In genomic region chr10:97687785-97688781, GRCh38 we compare ENCODE assay signal across 6 cellular contexts. TPM values are rescaled to one million over a fixed set of nuclear protein-coding genes. Genes with fewer than 3 reads are reported as not detected.
DNase-seq lines count a peak whose midpoint lies in the region; ATAC-seq and TF ChIP-seq lines count a peak whose summit lies in the region.

No MANE protein-coding gene starts in this region.

- no peaks in the 10 kb centered on the region for H3K9me3 ChIP-seq in mononuclear cell (ENCODE audit: low read depth, low read length)

- no peak for ATAC-seq in GM19328 (IDR thresholded peaks at IDR 0.05; ENCODE audit: unreplicated experiment)
- ATAC-seq in HG03108 (IDR thresholded peaks at IDR 0.05; ENCODE audit: unreplicated experiment) = no peak
- ATAC-seq in GM19397 (IDR thresholded peaks at IDR 0.05; ENCODE audit: unreplicated experiment) = no peak

- H3K4me3 ChIP-seq in GM12864 (ENCODE audit: low read depth, low read length) (peak overlapping the region; percentile 68), mononuclear cell (ENCODE audit: low read length) (peak overlapping the region; percentile 60)

- H3K9me3 Mint-ChIP-seq in activated naive CD8-positive, alpha-beta T cell treated with anti-CD3 and anti-CD28 coated beads for 36 hours = no peaks in the 10 kb centered on the region

- H3K4me3 Mint-ChIP-seq in activated naive CD8-positive, alpha-beta T cell treated with anti-CD3 and anti-CD28 coated beads for 36 hours = peak overlapping the region; percentile 79

- TF ChIP-seq CTCF in GM12864 (IDR thresholded peaks at IDR 0.05; ENCODE audit: low read depth, low read length, missing control alignments) = no peak

- no peak for DNase-seq in GM12864 (ENCODE audit: low read depth)
- no peak for DNase-seq in activated naive CD8-positive, alpha-beta T cell treated with anti-CD3 and anti-CD28 coated beads for 36 hours

- H3K27me3 Mint-ChIP-seq in activated naive CD8-positive, alpha-beta T cell treated with anti-CD3 and anti-CD28 coated beads for 36 hours = no peaks in the 10 kb centered on the region

- peak overlapping the region; percentile 65 for H3K27ac Mint-ChIP-seq in activated naive CD8-positive, alpha-beta T cell treated with anti-CD3 and anti-CD28 coated beads for 36 hours

- no peaks in the 10 kb centered on the region for H3K36me3 Mint-ChIP-seq in activated naive CD8-positive, alpha-beta T cell treated with anti-CD3 and anti-CD28 coated beads for 36 hours

- peaks cover 16% of the 10 kb centered on the region for H3K4me1 Mint-ChIP-seq in activated naive CD8-positive, alpha-beta T cell treated with anti-CD3 and anti-CD28 coated beads for 36 hours

- H3K4me1 ChIP-seq in mononuclear cell (ENCODE audit: insufficient read depth, low read length) = peaks cover 77% of the 10 kb centered on the region

- H3K27me3 ChIP-seq in mononuclear cell (ENCODE audit: insufficient read depth, low read length) = no peaks in the 10 kb centered on the region

RNA-seq across cellular contexts. Expression of gene AVPI1, which starts 1.0 kb away (rescaled TPM):
- 1 to 10 TPM; 3.1 to 3.2 TPM for total RNA-seq in activated naive CD8-positive, alpha-beta T cell treated with anti-CD3 and anti-CD28 coated beads for 36 hours
- total RNA-seq in mononuclear cell = 7.8 TPM

RNA-seq across cellular contexts. Expression of gene MARVELD1, which starts 25.4 kb away (rescaled TPM):
- 1 to 10 TPM; 4.1 to 5.5 TPM for total RNA-seq in activated naive CD8-positive, alpha-beta T cell treated with anti-CD3 and anti-CD28 coated beads for 36 hours
- 5.5 TPM for total RNA-seq in mononuclear cell

RNA-seq across cellular contexts. Expression of gene PI4K2A, which starts 47.6 kb away (rescaled TPM):
- 10 to 100 TPM; 10.8 to 11.7 TPM for total RNA-seq in activated naive CD8-positive, alpha-beta T cell treated with anti-CD3 and anti-CD28 coated beads for 36 hours
- total RNA-seq in mononuclear cell = 29.0 TPM

RNA-seq across cellular contexts. Expression of gene ZFYVE27, which starts 48.8 kb away (rescaled TPM):
- total RNA-seq in activated naive CD8-positive, alpha-beta T cell treated with anti-CD3 and anti-CD28 coated beads for 36 hours = 10 to 100 TPM; 20.9 to 22.8 TPM
- 33.2 TPM for total RNA-seq in mononuclear cell

RNA-seq across cellular contexts. Expression of gene MORN4, which starts 54.8 kb away (rescaled TPM):
- total RNA-seq in activated naive CD8-positive, alpha-beta T cell treated with anti-CD3 and anti-CD28 coated beads for 36 hours = 1 to 10 TPM; 3.0 to 3.4 TPM
- total RNA-seq in mononuclear cell = not detected
